In genomic region chr17:57035971-57036481, GRCh38 we compare ENCODE assay signal across 9 cellular contexts. TPM values are rescaled to one million over a fixed set of nuclear protein-coding genes. Genes with fewer than 3 reads are reported as not detected.
DNase-seq lines count a peak whose midpoint lies in the region; ATAC-seq, FAIRE-seq and TF ChIP-seq lines count a peak whose summit lies in the region.
"Had no signal": no experiment of that assay in that cellular context is flagged by ENCODE, and none has a peak within 500 bp of the region (broad histone marks: within the 10 kb centered on the region; RNA-seq: fewer than 3 reads in every experiment).

No MANE protein-coding gene starts in this region.

- no peaks in the 10 kb centered on the region for H3K4me1 Mint-ChIP-seq in activated CD8-positive, alpha-beta T cell treated with anti-CD3 and anti-CD28 coated beads for 36 hours (ENCODE audit: low read depth)

- no peaks in the 10 kb centered on the region for H3K36me3 ChIP-seq in Peyer's patch
- no peaks in the 10 kb centered on the region for H3K36me3 ChIP-seq in keratinocyte (ENCODE audit: control insufficient read depth in 2 of 2, extremely low read depth in 1 of 2, insufficient read depth in 2 of 2, low read length in 2 of 2)
- H3K36me3 ChIP-seq in stomach smooth muscle (ENCODE audit: control insufficient read depth in 2 of 2, insufficient read depth in 2 of 2, low read length in 2 of 2): no peaks in the 10 kb centered on the region

- no peaks in the 10 kb centered on the region for H3K79me2 ChIP-seq in keratinocyte (ENCODE audit: control insufficient read depth, insufficient read depth, low read length)

- H3K9me3 Mint-ChIP-seq in activated CD8-positive, alpha-beta T cell treated with anti-CD3 and anti-CD28 coated beads for 36 hours: no peaks in the 10 kb centered on the region

- DNase-seq in NCI-H1436 treated with DMSO at 0.1 percent for 48 hours (lab: John Stamatoyannopoulos, UW) (peak; percentile 73), Peyer's patch (peak in 1 of 3 donors; percentile 78), keratinocyte (ENCODE audit: low read depth, low spot score) (no peak), islet precursor cell (no peak), frontal cortex (ENCODE audit: low spot score in 2 of 2) (no peak), AML-193 (lab: John Stamatoyannopoulos, UW) (no peak)
- no peak for DNase-seq in activated CD8-positive, alpha-beta T cell treated with anti-CD3 and anti-CD28 coated beads for 36 hours

- dilution Hi-C loops in keratinocyte (cut with MboI; ENCODE audit: extremely low pct_ligation_motif_present, low sequenced_read_pairs): no loop called here

- FAIRE-seq in keratinocyte (lab: Jason Lieb, UNC) (no peak), frontal cortex (lab: Jason Lieb, UNC) (no peak)

- CTCF ChIA-PET in activated CD8-positive, alpha-beta T cell treated with anti-CD3 and anti-CD28 coated beads for 36 hours (lab: Charles Lee): interaction anchor here (1.8 kb wide), 1 partner anchor 13 kb away, joined by 5 read pairs; no protein-coding TSS in a partner anchor

- no peaks in the 10 kb centered on the region for H3K36me3 Mint-ChIP-seq in activated CD8-positive, alpha-beta T cell treated with anti-CD3 and anti-CD28 coated beads for 36 hours (ENCODE audit: low read depth)

- peaks cover 29% of the 10 kb centered on the region for H3K27me3 Mint-ChIP-seq in activated CD8-positive, alpha-beta T cell treated with anti-CD3 and anti-CD28 coated beads for 36 hours

- H4K20me1 ChIP-seq in keratinocyte (ENCODE audit: control insufficient read depth, extremely low read depth, insufficient read depth, low read length): no peaks in the 10 kb centered on the region

- no peaks in the 10 kb centered on the region for H3K27me3 ChIP-seq in Peyer's patch
- H3K27me3 ChIP-seq in keratinocyte (ENCODE audit: control insufficient read depth, extremely low read depth, insufficient read depth, low read length): peaks cover 20% of the 10 kb centered on the region
- no peaks in the 10 kb centered on the region for H3K27me3 ChIP-seq in stomach smooth muscle (ENCODE audit: control insufficient read depth in 1 of 2, insufficient read depth in 2 of 2, low read length in 2 of 2)

- no peak overlapping the region for H3K4me3 Mint-ChIP-seq in activated CD8-positive, alpha-beta T cell treated with anti-CD3 and anti-CD28 coated beads for 36 hours

- H3K27ac ChIP-seq in Peyer's patch: peak overlapping the region in 3 of 4 donors; percentile 65 to 91 (median 88)
- H3K27ac ChIP-seq in keratinocyte (ENCODE audit: control insufficient read depth, insufficient read depth, low read length): no peak overlapping the region
- H3K27ac ChIP-seq in stomach smooth muscle (ENCODE audit: low read length): peak overlapping the region; percentile 77

- POLR2A ChIA-PET in activated CD8-positive, alpha-beta T cell treated with anti-CD3 and anti-CD28 coated beads for 36 hours (lab: Charles Lee): no interaction called here

- TF ChIP-seq CTCF in Peyer's patch (IDR thresholded peaks at IDR 0.05) (no peak), keratinocyte (optimal IDR thresholded peaks at IDR 0.05 in 1 of 3, IDR thresholded peaks at IDR 0.05 in 1 of 3, conservative IDR thresholded peaks at IDR 0.05 in 1 of 3; ENCODE audit: extremely low read depth in 1 of 3, insufficient read depth in 2 of 3, low read length in 3 of 3) (no peak)
- TF ChIP-seq CTCF in activated CD8-positive, alpha-beta T cell treated with anti-CD3 and anti-CD28 coated beads for 36 hours (IDR thresholded peaks at IDR 0.05): no peak

- intact Hi-C loops in activated CD8-positive, alpha-beta T cell treated with anti-CD3 and anti-CD28 coated beads for 36 hours (cut with micrococcal nuclease): no loop called here

- H3K4me3 ChIP-seq in Peyer's patch: peak overlapping the region in 3 of 4 donors; percentile 5 to 42 (median 34)
- H3K4me3 ChIP-seq in keratinocyte (ENCODE audit: control insufficient read depth in 2 of 3, extremely low read depth in 1 of 3, insufficient read depth in 2 of 3, low read depth in 1 of 3, low read length in 3 of 3): no peak overlapping the region
- H3K4me3 ChIP-seq in stomach smooth muscle (ENCODE audit: low read length in 2 of 2): peak overlapping the region; percentile 7 to 44
- H3K4me3 ChIP-seq: smooth muscle cell had no signal

- ATAC-seq in activated CD8-positive, alpha-beta T cell treated with anti-CD3 and anti-CD28 coated beads for 36 hours: no peak

- no peaks in the 10 kb centered on the region for H3K9me1 ChIP-seq in keratinocyte (ENCODE audit: control insufficient read depth, extremely low read depth, insufficient read depth, low read length)

- peaks cover 0 to 19% (median 0%) of the 10 kb centered on the region in 4 donors for H3K4me1 ChIP-seq in Peyer's patch
- H3K4me1 ChIP-seq in keratinocyte (ENCODE audit: control insufficient read depth, extremely low read depth, insufficient read depth, low read length): peaks cover 8% of the 10 kb centered on the region
- H3K4me1 ChIP-seq in stomach smooth muscle (ENCODE audit: control insufficient read depth, insufficient read depth, low read length): peaks cover 46% of the 10 kb centered on the region

- peak overlapping the region; percentile 35 for H3K4me2 ChIP-seq in keratinocyte (ENCODE audit: control insufficient read depth, extremely low read depth, insufficient read depth, low read depth, low read length)
- H3K4me2 ChIP-seq: smooth muscle cell had no signal

- H3K9me3 ChIP-seq in Peyer's patch (no peaks in the 10 kb centered on the region), keratinocyte (ENCODE audit: control insufficient read depth, low read depth, low read length) (no peaks in the 10 kb centered on the region), stomach smooth muscle (ENCODE audit: control insufficient read depth in 2 of 2, low read length in 2 of 2) (no peaks in the 10 kb centered on the region)

- TF ChIP-seq POLR2A in Peyer's patch (IDR thresholded peaks at IDR 0.05): peak; percentile 12 to 43

- peak overlapping the region; percentile 38 for H2AFZ ChIP-seq in keratinocyte (ENCODE audit: control insufficient read depth, low read length)

- no peak overlapping the region for H3K9ac ChIP-seq in keratinocyte (ENCODE audit: control insufficient read depth, extremely low read depth, insufficient read depth, low read length)
- H3K9ac ChIP-seq in stomach smooth muscle (ENCODE audit: low read length in 2 of 2): peak overlapping the region in 1 of 2 donors; percentile 13

- H3K27ac Mint-ChIP-seq in activated CD8-positive, alpha-beta T cell treated with anti-CD3 and anti-CD28 coated beads for 36 hours: no peak overlapping the region

RNA-seq across cellular contexts. Expression of gene AKAP1, which starts 49.0 kb away (rescaled TPM):
- 100 to 1,000 TPM; 123 to 203 (median 166) TPM for total RNA-seq in Peyer's patch
- 24.1 to 39.5 TPM (median 31.3 TPM) in 3 replicates for polyA plus RNA-seq in keratinocyte
- 33.6 TPM for polyA plus RNA-seq in keratinocyte (2011; ENCODE audit: low read depth)
- polyA plus RNA-seq in keratinocyte (2011; cell fraction: cytosol; rRNA removed): 16.5 and 16.6 TPM in 2 replicates
- 106 and 125 TPM in 2 replicates for polyA plus RNA-seq in keratinocyte (2011; cell fraction: nucleus; rRNA removed)
- 15.7 and 21.0 TPM in 2 replicates for polyA plus RNA-seq in keratinocyte (2012; ENCODE audit: low replicate concordance)
- 65.2 to 105 TPM (median 75.1 TPM) in 3 replicates for polyA minus RNA-seq in keratinocyte
- polyA minus RNA-seq in keratinocyte (2011; cell fraction: cytosol; rRNA and poly(A)+ RNA removed): 49.1 TPM
- polyA minus RNA-seq in keratinocyte (2011; cell fraction: nucleus; rRNA and poly(A)+ RNA removed): 69.1 and 71.8 TPM in 2 replicates
- 10 to 100 TPM; 27.3 to 28.6 TPM for total RNA-seq in activated CD8-positive, alpha-beta T cell treated with anti-CD3 and anti-CD28 coated beads for 36 hours
- 27.7 TPM for total RNA-seq in frontal cortex

RNA-seq across cellular contexts. Expression of gene SCPEP1, which starts 58.1 kb away (rescaled TPM):
- total RNA-seq in Peyer's patch (100 to 1,000 TPM in 1 of 4 donors, 10 to 100 TPM in 3; 48.7 to 150 (median 64.7) TPM), frontal cortex (3.3 TPM)
- polyA plus RNA-seq in keratinocyte: 33.7 to 43.4 TPM (median 34.4 TPM) in 3 replicates
- polyA plus RNA-seq in keratinocyte (2011; ENCODE audit: low read depth): 29.0 TPM
- polyA plus RNA-seq in keratinocyte (2011; cell fraction: cytosol; rRNA removed): 12.3 and 14.0 TPM in 2 replicates
- polyA plus RNA-seq in keratinocyte (2011; cell fraction: nucleus; rRNA removed): 68.3 and 81.9 TPM in 2 replicates
- polyA plus RNA-seq in keratinocyte (2012; ENCODE audit: low replicate concordance): 25.0 TPM in 2 replicates
- 8.3 to 11.4 TPM (median 9.4 TPM) in 3 replicates for polyA minus RNA-seq in keratinocyte
- polyA minus RNA-seq in keratinocyte (2011; cell fraction: cytosol; rRNA and poly(A)+ RNA removed): 15.3 TPM
- 15.5 and 31.0 TPM in 2 replicates for polyA minus RNA-seq in keratinocyte (2011; cell fraction: nucleus; rRNA and poly(A)+ RNA removed)
- total RNA-seq in activated CD8-positive, alpha-beta T cell treated with anti-CD3 and anti-CD28 coated beads for 36 hours: 10 to 100 TPM; 16.0 to 17.8 TPM

Comparison
In these comparisons a context has a peak if more than half of its experiments do, and no peak if none do; other contexts are left out.
1. H3K4me3 ChIP-seq: peak in Peyer's patch (3 of 4) and stomach smooth muscle (2 of 2); none in keratinocyte (0 of 3).